In the genomic region with DNA sequence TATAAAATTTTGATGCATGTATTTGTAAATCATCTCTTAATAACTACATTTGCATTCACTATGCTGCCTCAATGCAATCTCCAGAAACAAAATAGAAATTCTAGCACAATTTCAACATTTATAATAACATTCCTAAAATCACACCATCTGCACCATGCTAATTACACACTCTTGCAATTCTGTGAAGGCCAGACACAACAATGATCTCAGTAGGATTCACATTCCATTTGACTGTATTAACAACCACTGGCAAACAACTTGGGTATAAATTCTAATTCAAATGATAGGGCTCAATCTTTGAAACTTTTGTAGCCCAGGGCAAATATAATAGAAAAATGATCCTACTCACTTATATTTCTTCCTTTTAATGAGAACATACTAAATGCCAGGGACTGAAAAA, we compare ENCODE assay signal across 25 cellular contexts. TPM values are rescaled to one million over a fixed set of nuclear protein-coding genes. Genes with fewer than 3 reads are reported as not detected.
A peak's percentile ranks its signal among the peaks of the same experiment; 100 is the strongest.
DNase-seq lines count a peak whose midpoint lies in the region; ATAC-seq and TF ChIP-seq lines count a peak whose summit lies in the region.
"Had no signal": no experiment of that assay in that cellular context is flagged by ENCODE, and none has a peak within 500 bp of the region (broad histone marks: within the 10 kb centered on the region; RNA-seq: fewer than 3 reads in every experiment).

No MANE protein-coding gene starts in this region.

- no peak for TF ChIP-seq CTCF in AG10803 (conservative IDR thresholded peaks at IDR 0.05; ENCODE audit: low read length)
- TF ChIP-seq CTCF in choroid plexus epithelial cell (conservative IDR thresholded peaks at IDR 0.05; ENCODE audit: low read depth, low read length) = no peak
- no peak for TF ChIP-seq CTCF in right atrium auricular region (IDR thresholded peaks at IDR 0.05)

- H3K9me2 ChIP-seq in Karpas-422 (replicated peaks; ENCODE audit: insufficient read depth, low read length) = no peaks in the 10 kb centered on the region

- H3K79me2 ChIP-seq in Karpas-422 (ENCODE audit: low read length) = peaks cover 91% of the 10 kb centered on the region

- no peaks in the 10 kb centered on the region for H4K20me1 ChIP-seq in Karpas-422 (ENCODE audit: insufficient read depth, low read depth, low read length)

- H2AFZ ChIP-seq in Karpas-422 (ENCODE audit: low read length) = no peak overlapping the region

- H3K4me3 ChIP-seq in AG10803 (ENCODE audit: low read length) (no peak overlapping the region), Karpas-422 (ENCODE audit: low read length) (no peak overlapping the region), choroid plexus epithelial cell (ENCODE audit: low read depth, low read length) (no peak overlapping the region), right atrium auricular region (no peak overlapping the region)
- H3K4me3 ChIP-seq: heart right ventricle, SJCRH30, spleen had no signal

- H3K4me1 ChIP-seq in Karpas-422 (ENCODE audit: low read length) (peaks cover 18% of the 10 kb centered on the region), right atrium auricular region (peaks cover 0 to 14% of the 10 kb centered on the region in 2 donors)
- H3K4me1 ChIP-seq: SJCRH30 had no signal

- peak overlapping the region; percentile 20; the same call in 1 of the 2 replicates for H3K27ac ChIP-seq in Karpas-422 (ENCODE audit: low read length)
- no peak overlapping the region for H3K27ac ChIP-seq in right atrium auricular region
- H3K27ac ChIP-seq: heart right ventricle, SJCRH30, spleen had no signal

- peaks cover 4% of the 10 kb centered on the region; the same call in 1 of the 2 replicates for H3K36me3 ChIP-seq in Karpas-422 (ENCODE audit: insufficient read depth, low read length)
- H3K36me3 ChIP-seq in right atrium auricular region = no peaks in the 10 kb centered on the region
- H3K36me3 ChIP-seq: SJCRH30 had no signal

- H3K9me3 ChIP-seq in Karpas-422 (ENCODE audit: low read length) (no peaks in the 10 kb centered on the region), right atrium auricular region (no peaks in the 10 kb centered on the region)
- H3K9me3 ChIP-seq: heart right ventricle, SJCRH30, spleen had no signal

- no peak overlapping the region for H3K9ac ChIP-seq in Karpas-422 (ENCODE audit: low read length)
- H3K9ac ChIP-seq: KMS-11 had no signal

- DNase-seq in AG10803 (ENCODE audit: low read depth) (peak; percentile 77), Karpas-422 (no peak), choroid plexus epithelial cell (ENCODE audit: low read depth) (peak; percentile 54), kidney tubule cell (ENCODE audit: low spot score) (peak; percentile 28), right atrium auricular region (ENCODE audit: low spot score) (no peak), SHP77 (lab: John Stamatoyannopoulos, UW) (no peak)
- DNase-seq: activated CD4-positive, alpha-beta T cell treated with anti-CD3 and anti-CD28 coated beads, Interleukin-2, amount 50 U/mL, for 48 hours; activated CD8-positive, alpha-beta memory T cell treated with anti-CD3 and anti-CD28 coated beads, Interleukin-2, amount 50 U/mL, for 48 hours; activated naive CD8-positive, alpha-beta T cell treated with anti-CD3 and anti-CD28 coated beads for 36 hours; heart right ventricle; mesendoderm; MV-4-11; naive thymus-derived CD4-positive, alpha-beta T cell; NCI-H2171 treated with DMSO at 0.1 percent for 48 hours; NCI-H524 treated with DMSO at 0.1 percent for 48 hours; occipital lobe; SJCRH30; spleen; stimulated activated CD4-positive, alpha-beta T cell treated with anti-CD3 and anti-CD28 coated beads, Interleukin-2, amount 100 ng/mL, for 48 hours; stimulated activated naive B cell treated with anti-CD40 and anti-IgM and Interleukin-4, amounts not matched to agents 10 μg/mL and 1 μg/mL and 100 μg/mL, for 72 hours; T-helper 1 cell had no signal

- peak overlapping the region; percentile 8 for H3K4me2 ChIP-seq in Karpas-422 (ENCODE audit: low read depth, low read length, poor library complexity, severe bottlenecking)
- H3K4me2 ChIP-seq: KMS-11 had no signal

- H3K27me3 ChIP-seq in Karpas-422 (ENCODE audit: low read length) (no peaks in the 10 kb centered on the region), right atrium auricular region (no peaks in the 10 kb centered on the region)
- H3K27me3 ChIP-seq: heart right ventricle, SJCRH30, spleen had no signal

- no peak for TF ChIP-seq POLR2A in GM18505 (IDR thresholded peaks at IDR 0.05; ENCODE audit: borderline replicate concordance, extremely low read depth, insufficient read depth, insufficient read length)

- ATAC-seq in GM18505 (IDR thresholded peaks at IDR 0.05; ENCODE audit: unreplicated experiment) (no peak), HG03135 (IDR thresholded peaks at IDR 0.05; ENCODE audit: unreplicated experiment) (no peak)
- ATAC-seq: heart right ventricle; naive thymus-derived CD4-positive, alpha-beta T cell; Panc1; stimulated activated naive B cell treated with anti-CD40 and anti-IgM and Interleukin-4, amounts not matched to agents 10 μg/mL and 1 μg/mL and 100 μg/mL, for 72 hours had no signal

RNA-seq across cellular contexts. Expression of gene RAB6A, which starts 25.9 kb away (rescaled TPM):
- 50.9 and 76.3 TPM in 2 replicates for total RNA-seq in Karpas-422 (2014; rRNA removed; shearing (Covaris generic); ENCODE audit: low replicate concordance)
- 100 to 1,000 TPM in 1 of 2 donors, 10 to 100 TPM in 1; 94.7 to 104 TPM for total RNA-seq in right atrium auricular region

RNA-seq across cellular contexts. Expression of gene MRPL48, which starts 52.7 kb away (rescaled TPM):
- total RNA-seq in Karpas-422 (2014; rRNA removed; shearing (Covaris generic); ENCODE audit: low replicate concordance) = 41.6 and 69.3 TPM in 2 replicates
- 10 to 100 TPM; 18.7 to 25.3 TPM for total RNA-seq in right atrium auricular region

Comparison
In these comparisons a context has a peak if more than half of its experiments do, and no peak if none do; other contexts are left out.
1. DNase-seq: peak in AG10803 (single experiment), choroid plexus epithelial cell (single experiment) and kidney tubule cell (single experiment); none in Karpas-422 (single experiment), right atrium auricular region (single experiment) and SHP77 (0 of 2).